22 cellular contexts compared by ENCODE assay signal in the genomic region with DNA sequence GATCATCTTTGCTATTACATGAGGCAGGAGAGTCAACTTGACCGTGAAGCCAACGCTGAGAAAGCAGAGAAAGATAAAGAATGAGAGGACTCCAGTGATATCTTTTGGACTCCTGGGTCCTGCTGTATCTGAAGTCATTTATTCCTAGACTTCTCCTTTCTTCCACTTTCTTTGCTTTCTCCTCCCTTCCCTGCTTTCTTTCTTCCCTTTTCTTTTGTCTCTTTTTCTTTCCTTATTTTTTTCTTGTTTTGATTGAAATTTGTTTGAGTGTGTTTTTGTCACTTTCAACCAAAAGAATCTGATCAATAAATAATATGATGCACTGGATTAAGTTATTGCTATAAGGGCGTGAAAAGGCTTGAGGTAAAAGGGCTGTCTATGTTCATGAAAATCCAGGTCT. TPM values are rescaled to one million over a fixed set of nuclear protein-coding genes. Genes with fewer than 3 reads are reported as not detected.
DNase-seq lines count a peak whose midpoint lies in the region; ATAC-seq, FAIRE-seq and TF ChIP-seq lines count a peak whose summit lies in the region.
"Had no signal": no experiment of that assay in that cellular context is flagged by ENCODE, and none has a peak within 500 bp of the region (broad histone marks: within the 10 kb centered on the region; RNA-seq: fewer than 3 reads in every experiment).

No MANE protein-coding gene starts in this region.

- H3K23ac ChIP-seq in trophoblast cell (ENCODE audit: low read length), result no peak overlapping the region

- H3K9ac ChIP-seq in trophoblast cell (ENCODE audit: low read length), result no peak overlapping the region
- no peak overlapping the region for H3K9ac ChIP-seq in HepG2 (ENCODE audit: insufficient read depth, low read depth, low read length)
- H3K9ac ChIP-seq: BLaER1 had no signal

- H2AFZ ChIP-seq in trophoblast cell (ENCODE audit: insufficient read depth, low read length, poor library complexity) (no peak overlapping the region), HepG2 (ENCODE audit: low read length) (no peak overlapping the region)

- peak overlapping the region; percentile 2 for H4K91ac ChIP-seq in trophoblast cell (ENCODE audit: low read depth, low read length)

- peaks cover 46% of the 10 kb centered on the region for H3K79me1 ChIP-seq in trophoblast cell (ENCODE audit: low read length)

- in situ Hi-C loops in HepG2 (cut with HindIII; ENCODE audit: extremely low pct_ligation_motif_present, low pct_unique_long_range_greater_than_20kb), result no loop called here

- TF ChIP-seq CTCF in HEK293 (tag by site-specific recombination; IDR thresholded peaks at IDR 0.05), result no peak
- TF ChIP-seq CTCF in lower lobe of right lung (IDR thresholded peaks at IDR 0.05), result no peak
- TF ChIP-seq CTCF in HepG2 (CRISPR knock-in tag; IDR thresholded peaks at IDR 0.05), result no peak

- CTCF ChIA-PET in HEK293 (lab: Yijun Ruan, JAX), result no interaction called here
- CTCF ChIA-PET in HepG2 (lab: Yijun Ruan, JAX; ENCODE audit: low intra/inter-chr PET ratio, low total read pairs), result no interaction called here

- H3K9me3 ChIP-seq in HEK293 (ENCODE audit: control insufficient read depth, insufficient read depth, low read depth, low read length) (no peaks in the 10 kb centered on the region), trophoblast cell (ENCODE audit: insufficient read depth, low read depth, low read length) (no peaks in the 10 kb centered on the region), lower lobe of right lung (no peaks in the 10 kb centered on the region), HepG2 (ENCODE audit: low read length) (no peaks in the 10 kb centered on the region)
- H3K9me3 ChIP-seq: BE2C, BLaER1, Caco-2 had no signal

- H3K79me2 ChIP-seq in trophoblast cell (ENCODE audit: control insufficient read depth, insufficient read depth, low read length, poor library complexity) (peaks cover 8% of the 10 kb centered on the region), HepG2 (ENCODE audit: insufficient read depth, low read length) (no peaks in the 10 kb centered on the region)

- no peaks in the 10 kb centered on the region for H4K20me1 ChIP-seq in HepG2 (ENCODE audit: insufficient read depth, low read length)
- H4K20me1 ChIP-seq: BLaER1 had no signal

- H3K14ac ChIP-seq in trophoblast cell (ENCODE audit: low read length), result no peak overlapping the region

- POLR2A ChIA-PET in HEK293 (lab: Yijun Ruan, JAX) (no interaction called here), HepG2 (lab: Yijun Ruan, JAX) (no interaction called here)

- peak overlapping the region; percentile 6 for H2BK5ac ChIP-seq in trophoblast cell (ENCODE audit: low read depth, low read length, poor library complexity)

- TF ChIP-seq EP300 in HepG2 (IDR thresholded peaks at IDR 0.05; ENCODE audit: low read depth in 2 of 2, low read length in 2 of 2), result no peak
- no peak for TF ChIP-seq EP300 in HepG2 (CRISPR knock-in tag; IDR thresholded peaks at IDR 0.05; ENCODE audit: borderline replicate concordance)

- H3K4me1 ChIP-seq in HEK293 (ENCODE audit: control insufficient read depth, insufficient read depth, low read length) (peaks cover 7% of the 10 kb centered on the region), trophoblast cell (ENCODE audit: control insufficient read depth in 1 of 2, insufficient read depth in 2 of 2, low read length in 2 of 2) (peaks cover 31 to 44% of the 10 kb centered on the region in 2 experiments), lower lobe of right lung (no peaks in the 10 kb centered on the region), HepG2 (ENCODE audit: insufficient read depth, low read length) (peaks cover 9% of the 10 kb centered on the region)
- H3K4me1 ChIP-seq: BLaER1 had no signal

- peak overlapping the region; percentile 26 for H2BK120ac ChIP-seq in trophoblast cell (ENCODE audit: insufficient read depth, low read length, poor library complexity)

- TF ChIP-seq POLR2A in HepG2 (IDR thresholded peaks at IDR 0.05; ENCODE audit: insufficient read depth in 1 of 2, low read depth in 2 of 2, low read length in 2 of 2), result no peak

- ATAC-seq in lower lobe of right lung, result no peak
- ATAC-seq in HepG2, result no peak
- ATAC-seq: CD8-positive, alpha-beta T cell had no signal

- no TSS peak for BruUV-seq in HepG2 (replicated peaks; lab: Mats Ljungman, UMichigan)

- H3K27me3 ChIP-seq in trophoblast cell (ENCODE audit: insufficient read depth, low read length) (no peaks in the 10 kb centered on the region), lower lobe of right lung (ENCODE audit: low read depth) (no peaks in the 10 kb centered on the region), HepG2 (ENCODE audit: control insufficient read depth in 1 of 2, insufficient read depth in 2 of 2, low read length in 2 of 2) (no peaks in the 10 kb centered on the region)
- H3K27me3 ChIP-seq: BE2C, BLaER1 had no signal

- TF ChIP-seq RAD21 in HepG2 (CRISPR knock-in tag; IDR thresholded peaks at IDR 0.05), result no peak

- no peak overlapping the region for H4K12ac ChIP-seq in trophoblast cell (ENCODE audit: low read depth, low read length)

- peak; percentile 7 for DNase-seq in islet precursor cell
- no peak for DNase-seq in trophoblast cell
- DNase-seq in lower lobe of right lung, result no peak
- DNase-seq in HepG2 (ENCODE audit: low spot score), result no peak
- no peak for DNase-seq in amniotic stem cell (lab: John Stamatoyannopoulos, UW)
- DNase-seq: 8988T; ACHN; BE2C; Caco-2; Calu3; CD4-positive, alpha-beta T cell; CD8-positive, alpha-beta T cell; DMS79 treated with DMSO at 0.1 percent for 48 hours; GF-D8 had no signal

- no peak for FAIRE-seq in HepG2 (lab: Jason Lieb, UNC)
- FAIRE-seq: A204.1, D721Med, G401.6, GM12891, GM19239 had no signal

- H3K4ac ChIP-seq in trophoblast cell (ENCODE audit: low read depth, low read length), result peak overlapping the region; percentile 66

- no peak overlapping the region for H4K8ac ChIP-seq in trophoblast cell (ENCODE audit: low read depth, low read length)

- no CpG with 5 or more reads among the region's 3 CpGs for WGBS in trophoblast cell (ENCODE audit: extremely low coverage, insufficient coverage, insufficient read length)
- WGBS in HepG2 (ENCODE audit: low lambda C conversion rate), result 38% methylated on average over 3 of the region's 3 CpGs

- H3K27ac ChIP-seq in HEK293 (ENCODE audit: extremely low read depth, low read depth, low read length), result no peak overlapping the region
- H3K27ac ChIP-seq in trophoblast cell (ENCODE audit: low read depth, low read length), result no peak overlapping the region
- H3K27ac ChIP-seq in lower lobe of right lung, result no peak overlapping the region
- H3K27ac ChIP-seq in HepG2 (ENCODE audit: extremely low read length, insufficient read depth, low read length), result no peak overlapping the region
- H3K27ac ChIP-seq: BLaER1 had no signal

- intact Hi-C loops in lower lobe of right lung (cut with DNase I), result no loop called here
- intact Hi-C loops in HepG2 (cut with micrococcal nuclease; ENCODE audit: unreplicated experiment), result no loop called here

- H3K4me2 ChIP-seq in trophoblast cell (ENCODE audit: low read length) (no peak overlapping the region), HepG2 (ENCODE audit: low read depth, low read length) (no peak overlapping the region)
- H3K4me2 ChIP-seq: BLaER1 had no signal

- no peak overlapping the region for H3K4me3 ChIP-seq in HEK293 (ENCODE audit: low read depth, low read length)
- H3K4me3 ChIP-seq in trophoblast cell (ENCODE audit: low read depth, low read length), result no peak overlapping the region
- no peak overlapping the region for H3K4me3 ChIP-seq in lower lobe of right lung
- no peak overlapping the region for H3K4me3 ChIP-seq in HepG2 (replicated peaks in 1 of 3; ENCODE audit: insufficient read depth in 1 of 3, low read depth in 2 of 3, low read length in 3 of 3)
- H3K4me3 ChIP-seq: BLaER1 had no signal

- H2AK5ac ChIP-seq in trophoblast cell (ENCODE audit: low read length), result no peak overlapping the region

- H2BK12ac ChIP-seq in trophoblast cell (ENCODE audit: low read length), result peak overlapping the region; percentile 21

- H3K18ac ChIP-seq in trophoblast cell (ENCODE audit: low read length), result no peak overlapping the region

- no peaks in the 10 kb centered on the region for H3K36me3 ChIP-seq in HEK293 (ENCODE audit: control insufficient read depth in 2 of 2, insufficient read depth in 1 of 2, low read length in 2 of 2)
- peaks cover 14% of the 10 kb centered on the region in 2 experiments for H3K36me3 ChIP-seq in trophoblast cell (ENCODE audit: control insufficient read depth in 1 of 2, insufficient read depth in 2 of 2, low read length in 2 of 2)
- H3K36me3 ChIP-seq in lower lobe of right lung, result no peaks in the 10 kb centered on the region
- no peaks in the 10 kb centered on the region for H3K36me3 ChIP-seq in HepG2 (replicated peaks in 1 of 2; ENCODE audit: control insufficient read depth in 1 of 2, insufficient read depth in 2 of 2, low read length in 2 of 2)
- H3K36me3 ChIP-seq: BE2C, BLaER1 had no signal

RNA-seq across cellular contexts. Expression of gene GALNT6, which starts 13.4 kb away (rescaled TPM):
- polyA plus RNA-seq in trophoblast cell (2013), result 65.5 and 68.0 TPM in 2 replicates
- total RNA-seq in lower lobe of right lung, result 24.0 TPM
- total RNA-seq in HepG2 (2016; rRNA removed; fragmentation: Illumina TruSeq; extraction: Trizol), result 0.87 and 1.1 TPM in 2 replicates
- 0.18 TPM in 1 of 2 replicates, not detected in the other for total RNA-seq in HepG2 (2016; cell fraction: cytosol; rRNA removed; fragmentation: Illumina TruSeq; extraction: Trizol; ENCODE audit: low read depth)
- 1.2 and 1.3 TPM in 2 replicates for total RNA-seq in HepG2 (2016; cell fraction: insoluble cytoplasmic fraction; rRNA removed; fragmentation: Illumina TruSeq; extraction: Trizol)
- 0.31 and 0.52 TPM in 2 replicates for total RNA-seq in HepG2 (2016; cell fraction: membrane; rRNA removed; fragmentation: Illumina TruSeq; extraction: Trizol)
- 1.7 and 2.4 TPM in 2 replicates for total RNA-seq in HepG2 (2016; cell fraction: nucleus; rRNA removed; fragmentation: Illumina TruSeq; extraction: Trizol)
- 0.78 and 1.0 TPM in 2 replicates for polyA plus RNA-seq in HepG2 (2011; rRNA removed)
- 0.38 and 0.62 TPM in 2 replicates for polyA plus RNA-seq in HepG2 (2011; cell fraction: cytosol; rRNA removed)
- polyA plus RNA-seq in HepG2 (2011; cell fraction: nucleus; rRNA removed), result 0.33 and 1.3 TPM in 2 replicates
- polyA plus RNA-seq in HepG2 (2012), result 1.1 and 1.9 TPM in 2 replicates
- polyA plus RNA-seq in HepG2 (2016; cell fraction: cytosol; fragmentation: Illumina TruSeq; extraction: Trizol; ENCODE audit: low read depth), result 0.08 and 0.09 TPM in 2 replicates
- 0.37 and 0.41 TPM in 2 replicates for polyA plus RNA-seq in HepG2 (2016; cell fraction: insoluble cytoplasmic fraction; fragmentation: Illumina TruSeq; extraction: Trizol; ENCODE audit: low read depth)
- 0.13 and 0.40 TPM in 2 replicates for polyA plus RNA-seq in HepG2 (2016; cell fraction: membrane; fragmentation: Illumina TruSeq; extraction: Trizol; ENCODE audit: low read depth)
- polyA plus RNA-seq in HepG2 (2016; cell fraction: nucleus; fragmentation: Illumina TruSeq; extraction: Trizol; ENCODE audit: insufficient read depth, low read depth), result 1.0 and 2.1 TPM in 2 replicates
- 0.09 and 2.7 TPM in 2 replicates for polyA minus RNA-seq in HepG2 (2011; rRNA and poly(A)+ RNA removed; ENCODE audit: low replicate concordance)
- polyA minus RNA-seq in HepG2 (2011; cell fraction: cytosol; rRNA and poly(A)+ RNA removed), result 0.40 and 0.97 TPM in 2 replicates
- 0.77 and 0.99 TPM in 2 replicates for polyA minus RNA-seq in HepG2 (2011; cell fraction: nucleus; rRNA and poly(A)+ RNA removed)

RNA-seq across cellular contexts. Expression of gene SLC4A8, which starts 20.0 kb away (rescaled TPM):
- polyA plus RNA-seq in trophoblast cell (2013), result 46.9 and 48.0 TPM in 2 replicates
- 8.3 TPM for total RNA-seq in lower lobe of right lung
- total RNA-seq in HepG2 (2016; rRNA removed; fragmentation: Illumina TruSeq; extraction: Trizol), result 0.07 TPM in 1 of 2 replicates, not detected in the other
- total RNA-seq in HepG2 (2016; cell fraction: cytosol; rRNA removed; fragmentation: Illumina TruSeq; extraction: Trizol; ENCODE audit: low read depth), result not detected in 2 replicates
- total RNA-seq in HepG2 (2016; cell fraction: insoluble cytoplasmic fraction; rRNA removed; fragmentation: Illumina TruSeq; extraction: Trizol), result 0.06 and 0.10 TPM in 2 replicates
- total RNA-seq in HepG2 (2016; cell fraction: membrane; rRNA removed; fragmentation: Illumina TruSeq; extraction: Trizol), result not detected in 2 replicates
- total RNA-seq in HepG2 (2016; cell fraction: nucleus; rRNA removed; fragmentation: Illumina TruSeq; extraction: Trizol), result 0.34 TPM in 1 of 2 replicates, not detected in the other
- polyA plus RNA-seq in HepG2 (2011; rRNA removed), result under 0.01 and 0.01 TPM in 2 replicates
- 0.17 TPM in 1 of 2 replicates, not detected in the other for polyA plus RNA-seq in HepG2 (2011; cell fraction: cytosol; rRNA removed)
- 0.17 and 0.19 TPM in 2 replicates for polyA plus RNA-seq in HepG2 (2011; cell fraction: nucleus; rRNA removed)
- 0.05 TPM in 2 replicates for polyA plus RNA-seq in HepG2 (2012)
- polyA plus RNA-seq in HepG2 (2016; cell fraction: cytosol; fragmentation: Illumina TruSeq; extraction: Trizol; ENCODE audit: low read depth), result not detected in 2 replicates
- polyA plus RNA-seq in HepG2 (2016; cell fraction: insoluble cytoplasmic fraction; fragmentation: Illumina TruSeq; extraction: Trizol; ENCODE audit: low read depth), result not detected in 2 replicates
- not detected in 2 replicates for polyA plus RNA-seq in HepG2 (2016; cell fraction: membrane; fragmentation: Illumina TruSeq; extraction: Trizol; ENCODE audit: low read depth)
- polyA plus RNA-seq in HepG2 (2016; cell fraction: nucleus; fragmentation: Illumina TruSeq; extraction: Trizol; ENCODE audit: insufficient read depth, low read depth), result not detected in 2 replicates
- polyA minus RNA-seq in HepG2 (2011; rRNA and poly(A)+ RNA removed; ENCODE audit: low replicate concordance), result not detected in 2 replicates
- polyA minus RNA-seq in HepG2 (2011; cell fraction: cytosol; rRNA and poly(A)+ RNA removed), result not detected in 2 replicates
- 0.13 and 0.37 TPM in 2 replicates for polyA minus RNA-seq in HepG2 (2011; cell fraction: nucleus; rRNA and poly(A)+ RNA removed)

RNA-seq across cellular contexts. Expression of gene CELA1, which starts 58.1 kb away (rescaled TPM):
- not detected in 2 replicates for polyA plus RNA-seq in trophoblast cell (2013)
- total RNA-seq in lower lobe of right lung (not detected), HepG2 (2016; rRNA removed; fragmentation: Illumina TruSeq; extraction: Trizol) (not detected in 2 replicates)
- total RNA-seq in HepG2 (2016; cell fraction: cytosol; rRNA removed; fragmentation: Illumina TruSeq; extraction: Trizol; ENCODE audit: low read depth), result not detected in 2 replicates
- total RNA-seq in HepG2 (2016; cell fraction: insoluble cytoplasmic fraction; rRNA removed; fragmentation: Illumina TruSeq; extraction: Trizol), result not detected in 2 replicates
- total RNA-seq in HepG2 (2016; cell fraction: membrane; rRNA removed; fragmentation: Illumina TruSeq; extraction: Trizol), result not detected in 2 replicates
- total RNA-seq in HepG2 (2016; cell fraction: nucleus; rRNA removed; fragmentation: Illumina TruSeq; extraction: Trizol), result not detected in 2 replicates
- not detected in 2 replicates for polyA plus RNA-seq in HepG2 (2011; rRNA removed)
- not detected in 2 replicates for polyA plus RNA-seq in HepG2 (2011; cell fraction: cytosol; rRNA removed)
- polyA plus RNA-seq in HepG2 (2011; cell fraction: nucleus; rRNA removed), result not detected in 2 replicates
- not detected in 2 replicates for polyA plus RNA-seq in HepG2 (2012)
- polyA plus RNA-seq in HepG2 (2016; cell fraction: cytosol; fragmentation: Illumina TruSeq; extraction: Trizol; ENCODE audit: low read depth), result not detected in 2 replicates
- polyA plus RNA-seq in HepG2 (2016; cell fraction: insoluble cytoplasmic fraction; fragmentation: Illumina TruSeq; extraction: Trizol; ENCODE audit: low read depth), result not detected in 2 replicates
- polyA plus RNA-seq in HepG2 (2016; cell fraction: membrane; fragmentation: Illumina TruSeq; extraction: Trizol; ENCODE audit: low read depth), result not detected in 2 replicates
- not detected in 2 replicates for polyA plus RNA-seq in HepG2 (2016; cell fraction: nucleus; fragmentation: Illumina TruSeq; extraction: Trizol; ENCODE audit: insufficient read depth, low read depth)
- polyA minus RNA-seq in HepG2 (2011; rRNA and poly(A)+ RNA removed; ENCODE audit: low replicate concordance), result not detected in 2 replicates
- not detected in 2 replicates for polyA minus RNA-seq in HepG2 (2011; cell fraction: cytosol; rRNA and poly(A)+ RNA removed)
- not detected in 2 replicates for polyA minus RNA-seq in HepG2 (2011; cell fraction: nucleus; rRNA and poly(A)+ RNA removed)
- total RNA-seq: A673, Caco-2, Calu3 had no signal
